1 cellular context compared by ENCODE assay signal in genomic region chr7:102287465-102288146, GRCh38.
TF ChIP-seq lines count a peak whose summit lies in the region.

No MANE protein-coding gene starts in this region.

TF ChIP-seq in GM12878, 131 proteins besides CTCF, POLR2A, EP300 and RAD21 (continued from another document):
- no peak for TF ChIP-seq TBL1XR1 (IDR thresholded peaks at IDR 0.05; ENCODE audit: low read depth, low read length)
- peak; percentile 25; the same call in 1 of the 2 replicates for TF ChIP-seq NKRF (conservative IDR thresholded peaks at IDR 0.05)
